In genomic region chr19:53977991-53978731, GRCh38 we compare ENCODE assay signal across 9 cellular contexts. TPM values are rescaled to one million over a fixed set of nuclear protein-coding genes. Genes with fewer than 3 reads are reported as not detected.
A peak's percentile ranks its signal among the peaks of the same experiment; 100 is the strongest.
DNase-seq lines count a peak whose midpoint lies in the region; ATAC-seq and TF ChIP-seq lines count a peak whose summit lies in the region.
"Had no signal": no experiment of that assay in that cellular context is flagged by ENCODE, and none has a peak within 500 bp of the region (broad histone marks: within the 10 kb centered on the region; RNA-seq: fewer than 3 reads in every experiment).

No MANE protein-coding gene starts in this region.

- in situ Hi-C loops in Panc1 (cut with HindIII; ENCODE audit: low pct_unique_long_range_greater_than_20kb, low sequenced_read_pairs) = no loop called here

- peak; percentile 47 for ATAC-seq in CD4-positive, alpha-beta T cell (ENCODE audit: poor library complexity)
- peak; percentile 52 for ATAC-seq in Panc1
- no peak for ATAC-seq in HG02588 (IDR thresholded peaks at IDR 0.05; ENCODE audit: unreplicated experiment)

- H3K4me3 ChIP-seq in Panc1 (ENCODE audit: low read depth in 2 of 2, low read length in 2 of 2) (peak overlapping the region; percentile 54 to 79), iPS-20b (ENCODE audit: low read length) (peak overlapping the region; percentile 75), skeletal muscle tissue (ENCODE audit: low read length in 3 of 3) (peak overlapping the region; percentile 54 to 69 (median 65)), SJCRH30 (no peak overlapping the region)

- H3K27me3 ChIP-seq in CD4-positive, alpha-beta T cell (ENCODE audit: control insufficient read depth, insufficient read depth, low read length) = peaks cover 53% of the 10 kb centered on the region
- H3K27me3 ChIP-seq in Panc1 (ENCODE audit: control insufficient read depth, insufficient read depth, low read length) (no peaks in the 10 kb centered on the region), iPS-20b (ENCODE audit: insufficient read depth, low read length) (peaks cover 13% of the 10 kb centered on the region), skeletal muscle tissue (ENCODE audit: control insufficient read depth in 3 of 3, insufficient read depth in 3 of 3, low read length in 3 of 3) (peaks cover 13 to 16% (median 16%) of the 10 kb centered on the region in 3 donors), SJCRH30 (peaks cover 3% of the 10 kb centered on the region; the same call in 1 of the 2 replicates)

- peaks cover 72% of the 10 kb centered on the region for H3K27me3 Mint-ChIP-seq in CD4-positive, alpha-beta T cell
- peaks cover 16% of the 10 kb centered on the region for H3K27me3 Mint-ChIP-seq in MCF 10A (ENCODE audit: insufficient read depth, unreplicated experiment)

- peak in 3 of 10 experiments; percentile 11 to 38 (median 34) for DNase-seq in CD4-positive, alpha-beta T cell
- peak; percentile 97 for DNase-seq in Panc1 (ENCODE audit: low read depth, low spot score)
- DNase-seq in MCF 10A (ENCODE audit: unreplicated experiment) = no peak
- no peak for DNase-seq in SJCRH30
- DNase-seq in KG1 (lab: John Stamatoyannopoulos, UW) = no peak

- TF ChIP-seq CTCF in CD4-positive, alpha-beta T cell (IDR thresholded peaks at IDR 0.05) = no peak
- TF ChIP-seq CTCF in Panc1 (IDR thresholded peaks at IDR 0.05) (no peak), MCF 10A (IDR thresholded peaks at IDR 0.05; ENCODE audit: unreplicated experiment) (no peak)

- BruUV-seq in Panc1 (replicated peaks; lab: Mats Ljungman, UMichigan) (no TSS peak), MCF 10A (replicated peaks; lab: Mats Ljungman, UMichigan) (no TSS peak)

- H3K9ac ChIP-seq in iPS-20b (ENCODE audit: low read depth, low read length) = peak overlapping the region; percentile 69; the same call in 1 of the 2 replicates
- H3K9ac ChIP-seq in skeletal muscle tissue (ENCODE audit: low read depth in 1 of 3, low read length in 3 of 3) = no peak overlapping the region

- H3K9me3 Mint-ChIP-seq in CD4-positive, alpha-beta T cell = no peaks in the 10 kb centered on the region
- peaks cover 10% of the 10 kb centered on the region for H3K9me3 Mint-ChIP-seq in MCF 10A (ENCODE audit: unreplicated experiment)

- POLR2A ChIA-PET in CD4-positive, alpha-beta T cell (lab: Charles Lee) = interaction anchor here (0.7 kb wide), 1 partner anchor 1498 kb away, joined by 3 read pairs; the partner anchor contains the start of gene ZNF628
- POLR2A ChIA-PET in Panc1 (lab: Charles Lee) = interaction anchor here (0.7 kb wide), 1 partner anchor 46 kb away, joined by 13 read pairs; no protein-coding TSS in a partner anchor
- POLR2A ChIA-PET in MCF 10A (lab: Yijun Ruan, JAX) = no interaction called here

- no peaks in the 10 kb centered on the region for H3K36me3 Mint-ChIP-seq in CD4-positive, alpha-beta T cell (ENCODE audit: low read depth)
- H3K36me3 Mint-ChIP-seq in MCF 10A (ENCODE audit: insufficient read depth, unreplicated experiment) = no peaks in the 10 kb centered on the region

- peak overlapping the region; percentile 82 for H3K4me3 Mint-ChIP-seq in CD4-positive, alpha-beta T cell
- peak overlapping the region; percentile 58 for H3K4me3 Mint-ChIP-seq in MCF 10A (ENCODE audit: unreplicated experiment)

- H3K4me1 ChIP-seq in Panc1 (ENCODE audit: control insufficient read depth, insufficient read depth, low read length) (peaks cover 11% of the 10 kb centered on the region), iPS-20b (ENCODE audit: insufficient read depth, low read length) (peaks cover 3% of the 10 kb centered on the region; the same call in 1 of the 2 replicates), skeletal muscle tissue (ENCODE audit: control insufficient read depth in 3 of 3, insufficient read depth in 3 of 3, low read length in 3 of 3) (peaks cover 14 to 24% (median 23%) of the 10 kb centered on the region in 3 donors), SJCRH30 (no peaks in the 10 kb centered on the region)
- H3K4me1 ChIP-seq: foreskin keratinocyte had no signal

- no peaks in the 10 kb centered on the region for H3K9me3 ChIP-seq in CD4-positive, alpha-beta T cell (ENCODE audit: control insufficient read depth, low read length)
- H3K9me3 ChIP-seq in Panc1 (ENCODE audit: control insufficient read depth, insufficient read depth, low read depth, low read length) = no peaks in the 10 kb centered on the region
- no peaks in the 10 kb centered on the region for H3K9me3 ChIP-seq in iPS-20b (ENCODE audit: insufficient read depth, low read depth, low read length)
- no peaks in the 10 kb centered on the region for H3K9me3 ChIP-seq in skeletal muscle tissue (ENCODE audit: control insufficient read depth in 3 of 3, low read length in 3 of 3)
- no peaks in the 10 kb centered on the region for H3K9me3 ChIP-seq in SJCRH30 (replicated peaks)

- intact Hi-C loops in CD4-positive, alpha-beta T cell (cut with DNase I, micrococcal nuclease) = loop anchor here in 1 of 2 experiments (5.0 kb wide), 3 partner anchors 111 to 139 kb away; partner anchors contain the start of genes MYADM, NDUFA3, OSCAR and PRPF31
- intact Hi-C loops in Panc1 (cut with micrococcal nuclease; ENCODE audit: unreplicated experiment) = loop anchor here (2.0 kb wide), 1 partner anchor 69 kb away; the partner anchor contains the start of gene CACNG7
- intact Hi-C loops in MCF 10A (cut with micrococcal nuclease) = no loop called here

- no peak overlapping the region for H3K27ac Mint-ChIP-seq in CD4-positive, alpha-beta T cell
- no peak overlapping the region for H3K27ac Mint-ChIP-seq in MCF 10A (ENCODE audit: low read depth, unreplicated experiment)

- H3K36me3 ChIP-seq in Panc1 (ENCODE audit: control insufficient read depth, insufficient read depth, low read length) (no peaks in the 10 kb centered on the region), iPS-20b (ENCODE audit: insufficient read depth, low read depth, low read length) (peaks cover 6% of the 10 kb centered on the region; the same call in 1 of the 2 replicates), skeletal muscle tissue (ENCODE audit: control insufficient read depth in 3 of 3, insufficient read depth in 3 of 3, low read length in 3 of 3) (no peaks in the 10 kb centered on the region), SJCRH30 (no peaks in the 10 kb centered on the region)

- H3K4me1 Mint-ChIP-seq in CD4-positive, alpha-beta T cell (ENCODE audit: low read depth) = peaks cover 38% of the 10 kb centered on the region
- peaks cover 24% of the 10 kb centered on the region for H3K4me1 Mint-ChIP-seq in MCF 10A (ENCODE audit: insufficient read depth, unreplicated experiment)

- H3K27ac ChIP-seq in CD4-positive, alpha-beta T cell (ENCODE audit: low read depth, low read length) = no peak overlapping the region
- H3K27ac ChIP-seq in Panc1 (ENCODE audit: low read length) (peak overlapping the region; percentile 90), iPS-20b (ENCODE audit: low read length) (no peak overlapping the region), skeletal muscle tissue (ENCODE audit: low read depth, low read length) (no peak overlapping the region), SJCRH30 (no peak overlapping the region)
- H3K27ac ChIP-seq: foreskin keratinocyte had no signal

- CTCF ChIA-PET in CD4-positive, alpha-beta T cell (lab: Charles Lee) = no interaction called here
- CTCF ChIA-PET in Panc1 (lab: Charles Lee) = no interaction called here
- CTCF ChIA-PET in MCF 10A (lab: Yijun Ruan, JAX) = interaction anchor here (0.6 kb wide), 1 partner anchor 9 kb away, joined by 3 read pairs; no protein-coding TSS in a partner anchor

RNA-seq across cellular contexts. Expression of gene CACNG6, which starts 13.3 kb away (rescaled TPM):
- not detected for total RNA-seq in CD4-positive, alpha-beta T cell
- total RNA-seq in Panc1 (2021; ENCODE audit: unreplicated experiment) (14.6 TPM), MCF 10A (2022) (not detected in 2 replicates), skeletal muscle tissue (17.7 TPM)
- 20.6 TPM for polyA plus RNA-seq in Panc1 (2012; ENCODE audit: insufficient read length)
- 0.76 and 2.0 TPM in 2 replicates for total RNA-seq in SJCRH30 (2014; rRNA removed; shearing (Covaris generic))
- total RNA-seq: foreskin keratinocyte had no signal
- polyA plus RNA-seq: foreskin keratinocyte had no signal

RNA-seq across cellular contexts. Expression of gene CACNG8, which starts 15.4 kb away (rescaled TPM):
- not detected for total RNA-seq in CD4-positive, alpha-beta T cell
- 17.7 TPM for total RNA-seq in Panc1 (2021; ENCODE audit: unreplicated experiment)
- 16.0 TPM for polyA plus RNA-seq in Panc1 (2012; ENCODE audit: insufficient read length)
- total RNA-seq in MCF 10A (2022) = 0.16 TPM in 1 of 2 replicates, not detected in the other
- under 0.01 TPM for total RNA-seq in skeletal muscle tissue
- not detected in 2 replicates for total RNA-seq in SJCRH30 (2014; rRNA removed; shearing (Covaris generic))
- total RNA-seq: foreskin keratinocyte had no signal
- polyA plus RNA-seq: foreskin keratinocyte had no signal

Comparison
In these comparisons a context has a peak if more than half of its experiments do, and no peak if none do; other contexts are left out.
1. RNA of gene CACNG8, which starts 15.4 kb away (total RNA-seq): 17.7 TPM in Panc1 (single experiment); 0.16 TPM in MCF 10A, not detected in CD4-positive, alpha-beta T cell, under 0.01 TPM in skeletal muscle tissue (single experiment) and not detected in SJCRH30; every median in the first group is over 10 times any median in the second.